30 cellular contexts compared by ENCODE assay signal in the genomic region with DNA sequence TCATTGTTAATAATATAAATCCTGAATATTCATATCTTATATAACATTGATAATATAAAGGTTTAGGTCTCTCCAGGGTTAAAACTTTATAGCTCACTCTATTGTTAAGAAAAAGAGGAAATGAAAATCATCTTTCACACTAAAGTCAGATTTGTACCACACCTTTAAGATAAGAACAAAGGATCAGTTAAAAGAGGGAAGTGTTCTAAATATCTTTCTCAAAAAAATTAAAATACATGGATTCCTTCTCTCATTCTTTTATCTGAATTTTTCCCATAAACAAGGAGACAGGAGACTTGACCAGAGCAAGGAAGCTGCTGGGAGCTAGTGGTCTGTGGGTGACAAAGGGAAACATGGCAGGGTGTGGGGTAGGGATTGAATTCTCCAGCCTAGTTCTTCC.
"Had no signal": no experiment of that assay in that cellular context is flagged by ENCODE, and none has a peak within 500 bp of the region (broad histone marks: within the 10 kb centered on the region; RNA-seq: fewer than 3 reads in every experiment).

No MANE protein-coding gene starts in this region.

- H3K36me3 Mint-ChIP-seq: naive B cell; naive thymus-derived CD8-positive, alpha-beta T cell; natural killer cell treated with Interleukin-12 subunit alpha and Interleukin-12 subunit beta and Interleukin-15 and Interleukin-18, amount 100 ng/mL, for 72 hours; stimulated activated memory B cell treated with anti-CD40 and anti-IgM and Interleukin-4, amounts not matched to agents 10 μg/mL and 1 μg/mL and 100 μg/mL, for 72 hours; type B pancreatic cell had no signal

- H3K27ac Mint-ChIP-seq: naive B cell; naive thymus-derived CD8-positive, alpha-beta T cell; natural killer cell treated with Interleukin-12 subunit alpha and Interleukin-12 subunit beta and Interleukin-15 and Interleukin-18, amount 100 ng/mL, for 72 hours; nephron progenitor cell; progenitor cell of endocrine pancreas; stimulated activated memory B cell treated with anti-CD40 and anti-IgM and Interleukin-4, amounts not matched to agents 10 μg/mL and 1 μg/mL and 100 μg/mL, for 72 hours; stimulated activated naive CD8-positive, alpha-beta T cell treated with anti-CD3 and anti-CD28 coated beads, Interleukin-15, Interleukin-2, amounts not matched to agents 100 ng/mL and 50 ng/mL, for 24 hours; type B pancreatic cell had no signal

- ATAC-seq: naive thymus-derived CD8-positive, alpha-beta T cell; natural killer cell treated with Interleukin-12 subunit alpha and Interleukin-12 subunit beta and Interleukin-15 and Interleukin-18, amount 100 ng/mL, for 72 hours; psoas muscle; right cardiac atrium; sciatic nerve; stimulated activated memory B cell treated with anti-CD40 and anti-IgM and Interleukin-4, amounts not matched to agents 10 μg/mL and 1 μg/mL and 100 μg/mL, for 72 hours; upper lobe of right lung had no signal

- H3K4me1 Mint-ChIP-seq: naive B cell; naive thymus-derived CD8-positive, alpha-beta T cell; stimulated activated memory B cell treated with anti-CD40 and anti-IgM and Interleukin-4, amounts not matched to agents 10 μg/mL and 1 μg/mL and 100 μg/mL, for 72 hours had no signal

- H3K9me3 ChIP-seq: neutrophil, psoas muscle, spleen, stomach, thoracic aorta, thyroid gland, transverse colon, upper lobe of right lung, uterus had no signal

- H3K9ac ChIP-seq: parathyroid adenoma had no signal

- H3K4me2 ChIP-seq: smooth muscle cell had no signal

- H3K27me3 ChIP-seq: neutrophil, spleen, stomach, thyroid gland, transverse colon, upper lobe of right lung, uterus had no signal

- H3K4me3 ChIP-seq: psoas muscle, skin epidermis, smooth muscle cell, spleen, stomach, thoracic aorta, thyroid gland, transverse colon, upper lobe of right lung, uterus had no signal

- H3K36me3 ChIP-seq: neutrophil, spleen, stomach, thoracic aorta, thyroid gland, transverse colon, upper lobe of right lung, uterus had no signal

- H3K4me3 Mint-ChIP-seq: naive B cell; naive thymus-derived CD8-positive, alpha-beta T cell; natural killer cell treated with Interleukin-12 subunit alpha and Interleukin-12 subunit beta and Interleukin-15 and Interleukin-18, amount 100 ng/mL, for 72 hours; nephron progenitor cell; neural crest cell; stimulated activated memory B cell treated with anti-CD40 and anti-IgM and Interleukin-4, amounts not matched to agents 10 μg/mL and 1 μg/mL and 100 μg/mL, for 72 hours; stimulated activated naive CD8-positive, alpha-beta T cell treated with anti-CD3 and anti-CD28 coated beads, Interleukin-15, Interleukin-2, amounts not matched to agents 100 ng/mL and 50 ng/mL, for 24 hours; type B pancreatic cell had no signal

- H3K4me1 ChIP-seq: parathyroid adenoma, psoas muscle, spleen, stomach, thyroid gland, transverse colon, upper lobe of right lung, uterus had no signal

- H2AFZ ChIP-seq: parathyroid adenoma had no signal

- H3K79me2 ChIP-seq: parathyroid adenoma had no signal

- H3K27ac ChIP-seq: neutrophil, parathyroid adenoma, psoas muscle, skin epidermis, spleen, stomach, thoracic aorta, thyroid gland, transverse colon, upper lobe of right lung, uterus had no signal

- DNase-seq: naive B cell; naive thymus-derived CD8-positive, alpha-beta T cell; nephron progenitor cell; nucleus accumbens; psoas muscle; right cardiac atrium; spleen; stimulated activated CD4-positive, alpha-beta T cell treated with anti-CD3 and anti-CD28 coated beads, Interleukin-12 subunit alpha, Interleukin-12 subunit beta, amount 100 ng/mL, for 4 hours; stimulated activated CD4-positive, alpha-beta T cell treated with anti-CD3 and anti-CD28 coated beads, Interleukin-1b, Interleukin-23, amount 100 ng/mL, for 48 hours; stimulated activated CD4-positive, alpha-beta T cell treated with anti-CD3 and anti-CD28 coated beads, Interleukin-4, amount 100 ng/mL, for 1 hour; stimulated activated CD4-positive, alpha-beta T cell treated with anti-CD3 and anti-CD28 coated beads, Interleukin-4, amount 100 ng/mL, for 4 hours; stimulated activated CD8-positive, alpha-beta memory T cell treated with anti-CD3 and anti-CD28 coated beads, Interleukin-4, amount 100 ng/mL, for 48 hours; stimulated activated naive CD4-positive, alpha-beta T cell treated with Interleukin-2 at 50 U/mL for 16 hours; stomach; thyroid gland; transverse colon; upper lobe of right lung; uterus had no signal

- H3K9me3 Mint-ChIP-seq: natural killer cell treated with Interleukin-12 subunit alpha and Interleukin-12 subunit beta and Interleukin-15 and Interleukin-18, amount 100 ng/mL, for 72 hours; nephron progenitor cell; neural crest cell; stimulated activated naive CD8-positive, alpha-beta T cell treated with anti-CD3 and anti-CD28 coated beads, Interleukin-15, Interleukin-2, amounts not matched to agents 100 ng/mL and 50 ng/mL, for 24 hours; type B pancreatic cell had no signal

- H3K27me3 Mint-ChIP-seq: naive B cell; naive thymus-derived CD8-positive, alpha-beta T cell; natural killer cell treated with Interleukin-12 subunit alpha and Interleukin-12 subunit beta and Interleukin-15 and Interleukin-18, amount 100 ng/mL, for 72 hours; progenitor cell of endocrine pancreas; stimulated activated memory B cell treated with anti-CD40 and anti-IgM and Interleukin-4, amounts not matched to agents 10 μg/mL and 1 μg/mL and 100 μg/mL, for 72 hours; stimulated activated naive CD8-positive, alpha-beta T cell treated with anti-CD3 and anti-CD28 coated beads, Interleukin-15, Interleukin-2, amounts not matched to agents 100 ng/mL and 50 ng/mL, for 24 hours; type B pancreatic cell had no signal
